In the genomic region with DNA sequence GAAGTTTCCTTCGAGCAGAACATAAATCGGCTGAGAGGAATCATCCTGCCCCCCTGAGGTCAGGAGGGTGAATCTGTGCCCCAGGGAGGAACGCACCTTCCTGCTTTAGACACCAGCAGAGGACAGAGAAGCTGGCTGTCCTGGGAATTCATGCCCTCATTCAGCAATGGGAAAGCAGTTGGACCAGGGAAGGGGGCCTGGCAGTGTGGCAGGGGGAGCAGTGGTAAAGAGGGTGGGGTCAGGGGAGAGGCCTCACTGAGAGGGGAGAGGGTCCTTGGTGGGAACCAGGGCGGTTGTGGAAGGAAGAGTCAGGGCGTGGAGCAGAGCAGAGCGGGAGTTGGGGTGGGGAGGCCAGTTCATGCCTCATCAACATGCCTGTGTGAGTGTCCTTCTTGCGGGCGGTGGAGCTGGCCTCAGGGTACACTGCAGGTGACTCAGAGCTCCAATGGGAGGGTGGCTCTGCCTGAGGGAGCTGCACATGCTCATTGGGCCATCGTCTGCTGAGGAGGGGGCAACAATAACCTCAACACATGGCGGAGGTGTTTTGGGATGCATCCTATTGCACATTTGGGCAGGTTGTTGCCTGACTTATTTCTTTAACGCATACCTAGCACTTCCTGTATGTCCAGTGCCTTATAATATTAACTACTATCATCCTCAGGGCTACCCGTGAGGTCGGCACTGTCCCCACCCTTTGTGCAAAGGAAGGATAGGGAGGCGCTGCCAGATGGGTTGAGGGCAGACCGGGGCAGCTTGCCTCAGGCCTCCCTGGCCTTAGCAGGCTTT, we compare ENCODE assay signal across 10 cellular contexts. TPM values are rescaled to one million over a fixed set of nuclear protein-coding genes. Genes with fewer than 3 reads are reported as not detected.
DNase-seq lines count a peak whose midpoint lies in the region; ATAC-seq and TF ChIP-seq lines count a peak whose summit lies in the region.
"Had no signal": no experiment of that assay in that cellular context is flagged by ENCODE, and none has a peak within 500 bp of the region (broad histone marks: within the 10 kb centered on the region; RNA-seq: fewer than 3 reads in every experiment).

No MANE protein-coding gene starts in this region.

- 51 to 80% methylated on average over 15 of the region's 15 CpGs for WGBS in sigmoid colon, 2 donors

- no peak for TF ChIP-seq EP300 in sigmoid colon (IDR thresholded peaks at IDR 0.05)

- H3K27ac ChIP-seq in sigmoid colon, result peak overlapping the region; percentile 77 to 89 (median 82)

- intact Hi-C loops in sigmoid colon (cut with DNase I), result loop anchor here (2.0 kb wide), 1 partner anchor 22 kb away; no protein-coding TSS in a partner anchor

- DNase-seq in Daoy (ENCODE audit: low read depth), result peak; percentile 93
- peak; percentile 30 to 62 for DNase-seq in SW 1271 (lab: John Stamatoyannopoulos, UW)
- peak; percentile 51 for DNase-seq in fibroblast of the aortic adventitia (ENCODE audit: low read depth)
- DNase-seq in sigmoid colon, result no peak
- no peak for DNase-seq in HuH-7 (ENCODE audit: low spot score)
- DNase-seq: activated effector memory CD4-positive, alpha-beta T cell treated with Interleukin-2 at 50 U/mL for 16 hours; NCI-H1436 treated with DMSO at 0.1 percent for 48 hours had no signal

- TF ChIP-seq CTCF in fibroblast of the aortic adventitia (IDR thresholded peaks at IDR 0.05; ENCODE audit: insufficient read depth, low read length) (no peak), sigmoid colon (IDR thresholded peaks at IDR 0.05) (no peak)

- peaks cover 3 to 71% (median 63%) of the 10 kb centered on the region in 4 donors for H3K4me1 ChIP-seq in sigmoid colon

- no peaks in the 10 kb centered on the region for H3K9me3 ChIP-seq in sigmoid colon

- no peak for TF ChIP-seq POLR2A in sigmoid colon (IDR thresholded peaks at IDR 0.05)

- ATAC-seq in GM18907 (IDR thresholded peaks at IDR 0.05; ENCODE audit: unreplicated experiment) (no peak), HG02938 (IDR thresholded peaks at IDR 0.05; ENCODE audit: unreplicated experiment) (no peak), HG03159 (IDR thresholded peaks at IDR 0.05; ENCODE audit: unreplicated experiment) (no peak)

- no peaks in the 10 kb centered on the region for H3K27me3 ChIP-seq in sigmoid colon

- peaks cover 0 to 24% (median 8%) of the 10 kb centered on the region in 4 donors for H3K36me3 ChIP-seq in sigmoid colon

- H3K4me3 ChIP-seq in fibroblast of the aortic adventitia (ENCODE audit: low read depth, low read length) (no peak overlapping the region), sigmoid colon (no peak overlapping the region)

RNA-seq across cellular contexts. Expression of a gene that starts 23.2 kb away (rescaled TPM):
- 23.4 and 24.5 TPM in 2 replicates for total RNA-seq in Daoy (2014; rRNA removed; shearing (Covaris generic))
- total RNA-seq in fibroblast of the aortic adventitia (ENCODE audit: low replicate concordance), result 24.4 and 44.2 TPM in 2 replicates
- 10 to 100 TPM; 26.4 to 75.3 (median 34.9) TPM for total RNA-seq in sigmoid colon
- 10 to 100 TPM; 25.8 to 86.8 (median 37.5) TPM for polyA plus RNA-seq in sigmoid colon

RNA-seq across cellular contexts. Expression of a gene that starts 35.0 kb away (rescaled TPM):
- 7.4 and 31.1 TPM in 2 replicates for total RNA-seq in Daoy (2014; rRNA removed; shearing (Covaris generic))
- total RNA-seq in fibroblast of the aortic adventitia (ENCODE audit: low replicate concordance), result 12.3 and 29.6 TPM in 2 replicates
- 10 to 100 TPM; 26.4 to 39.6 (median 32.7) TPM for total RNA-seq in sigmoid colon
- polyA plus RNA-seq in sigmoid colon, result 10 to 100 TPM in 1 of 3 donors, 1 to 10 TPM in 2; 5.4 to 14.0 (median 6.0) TPM

Comparison
In these comparisons a context has a peak if more than half of its experiments do, and no peak if none do; other contexts are left out.
1. DNase-seq: peak in Daoy (single experiment), SW 1271 (2 of 2) and fibroblast of the aortic adventitia (single experiment); none in sigmoid colon (single experiment) and HuH-7 (single experiment).